ENCODE assay signal across 1 cellular context in genomic region chr11:77821349-77821851, GRCh38.
TF ChIP-seq lines count a peak whose summit lies in the region.

No MANE protein-coding gene starts in this region.

TF ChIP-seq in K562, 482 proteins besides CTCF, POLR2A, EP300 and RAD21 (continues in another document):
- 0 out of 2 replicates have a peak, but pooled peaks have one; percentile 7 for TF ChIP-seq HBP1 (CRISPR knock-in tag; IDR thresholded peaks at IDR 0.05)
- peak; percentile 7; the same call in 1 of the 2 replicates for TF ChIP-seq ZBTB40 (IDR thresholded peaks at IDR 0.05)
- no peak for TF ChIP-seq ZBTB40 (CRISPR knock-in tag; IDR thresholded peaks at IDR 0.05)
- 0 out of 2 replicates have a peak, but pooled peaks have one; percentile 59 for TF ChIP-seq OTX1 (CRISPR knock-in tag; IDR thresholded peaks at IDR 0.05)
- 0 out of 2 replicates have a peak, but pooled peaks have one; percentile 7 for TF ChIP-seq ARID2 (IDR thresholded peaks at IDR 0.05)
- TF ChIP-seq ELF4 (CRISPR knock-in tag; IDR thresholded peaks at IDR 0.05) = 0 out of 2 replicates have a peak, but pooled peaks have one; percentile 19
- TF ChIP-seq ZHX1 (conservative IDR thresholded peaks at IDR 0.05; ENCODE audit: low read length) = no peak
- TF ChIP-seq MAZ (CRISPR knock-in tag; conservative IDR thresholded peaks at IDR 0.05 in 1 of 2, IDR thresholded peaks at IDR 0.05 in 1 of 2) = 0 out of 4 replicates have a peak, but pooled peaks of 1 of the 2 experiments have one; percentile 29
- 0 out of 2 replicates have a peak, but pooled peaks have one; percentile 44 for TF ChIP-seq THRB (CRISPR knock-in tag; conservative IDR thresholded peaks at IDR 0.05)
- peak; percentile 42 for TF ChIP-seq NCOA4 (IDR thresholded peaks at IDR 0.05; ENCODE audit: partially characterized antibody)
- TF ChIP-seq PRDM10 (IDR thresholded peaks at IDR 0.05; ENCODE audit: partially characterized antibody) = peak; percentile 7
- peak; percentile 86; the same call in 1 of the 2 replicates for TF ChIP-seq LARP7 (IDR thresholded peaks at IDR 0.05)
- TF ChIP-seq ZBTB26 (CRISPR knock-in tag; IDR thresholded peaks at IDR 0.05) = 0 out of 2 replicates have a peak, but pooled peaks have one; percentile 33
- TF ChIP-seq ZNF407 (IDR thresholded peaks at IDR 0.05; ENCODE audit: low read depth) = no peak
